ENCODE assay signal across 25 cellular contexts in genomic region chr12:130420071-130420470, GRCh38.
"Had no signal": no experiment of that assay in that cellular context is flagged by ENCODE, and none has a peak within 500 bp of the region (broad histone marks: within the 10 kb centered on the region; RNA-seq: fewer than 3 reads in every experiment).

No MANE protein-coding gene starts in this region.

- H3K9me3 ChIP-seq: colonic mucosa, esophagus muscularis mucosa, esophagus squamous epithelium, gastrocnemius medialis, gastroesophageal sphincter, heart left ventricle, heart right ventricle had no signal

- ATAC-seq: effector memory CD8-positive, alpha-beta T cell; esophagus mucosa; foreskin keratinocyte; gastrocnemius medialis; gastroesophageal sphincter; heart left ventricle; heart right ventricle had no signal

- H3K27me3 ChIP-seq: colonic mucosa, dorsolateral prefrontal cortex, esophagus muscularis mucosa, esophagus squamous epithelium, foreskin keratinocyte, gastrocnemius medialis, gastroesophageal sphincter had no signal

- DNase-seq: colonic mucosa; cortex of kidney; dermis blood vessel endothelial cell; dorsolateral prefrontal cortex; effector CD4-positive, alpha-beta T cell; effector CD8-positive, alpha-beta T cell; effector memory CD4-positive, alpha-beta T cell; effector memory CD8-positive, alpha-beta T cell; endodermal cell; erythroblast; esophagus squamous epithelium; foreskin fibroblast; foreskin keratinocyte; foreskin melanocyte; gastrocnemius medialis; glutamatergic neuron; heart left ventricle; heart right ventricle had no signal

- H3K27ac ChIP-seq: colonic mucosa, coronary artery, dorsolateral prefrontal cortex, epithelial cell of prostate, esophagus muscularis mucosa, esophagus squamous epithelium, foreskin keratinocyte, gastrocnemius medialis, gastroesophageal sphincter, heart left ventricle, heart right ventricle had no signal

- H3K4me3 ChIP-seq: colonic mucosa, coronary artery, dorsolateral prefrontal cortex, esophagus muscularis mucosa, esophagus squamous epithelium, gastrocnemius medialis, gastroesophageal sphincter, heart left ventricle, heart right ventricle had no signal

- FAIRE-seq: colon, endothelial cell of umbilical vein had no signal

- H3K36me3 ChIP-seq: colonic mucosa, esophagus muscularis mucosa, esophagus squamous epithelium, gastrocnemius medialis, gastroesophageal sphincter, heart left ventricle, heart right ventricle had no signal

- H3K4me1 ChIP-seq: colonic mucosa, esophagus muscularis mucosa, esophagus squamous epithelium, foreskin keratinocyte, gastrocnemius medialis, gastroesophageal sphincter, heart left ventricle, heart right ventricle had no signal
